Comparison of ENCODE assay signal across 1 cellular context in the genomic region with DNA sequence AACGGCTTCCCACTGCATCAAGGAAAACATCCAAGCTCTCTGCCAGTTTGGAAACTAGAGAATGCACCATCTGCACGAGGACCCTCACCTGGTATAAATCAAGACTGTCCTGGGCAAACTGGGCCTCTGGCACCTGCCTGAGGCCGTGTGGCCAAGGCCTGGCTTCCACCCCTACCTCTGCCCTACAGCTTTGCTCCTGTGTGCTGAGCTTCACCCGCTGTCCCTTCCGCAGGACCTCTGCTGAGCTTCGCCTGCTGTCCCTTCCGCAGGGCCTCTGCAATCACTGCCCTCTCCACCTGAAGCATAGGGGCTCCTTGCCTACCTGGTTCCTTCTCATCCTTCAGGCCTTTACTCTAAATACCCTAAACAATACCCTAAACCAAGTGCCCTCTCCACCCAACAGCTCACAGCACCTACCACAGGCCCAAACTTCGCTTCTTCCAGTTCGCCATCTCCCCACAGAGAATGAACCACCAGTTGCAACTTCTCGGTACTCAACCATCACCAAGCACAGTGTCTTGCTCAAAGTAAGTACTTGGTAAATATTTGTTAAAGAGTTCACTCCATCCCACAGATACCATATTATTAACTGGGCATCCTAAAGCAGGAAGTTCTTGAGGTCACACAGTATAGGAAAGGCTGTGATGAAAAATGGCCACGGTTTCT.
TF ChIP-seq lines count a peak whose summit lies in the region.

No MANE protein-coding gene starts in this region.

TF ChIP-seq in GM12878, 131 proteins besides CTCF, POLR2A, EP300 and RAD21:
- TF ChIP-seq FOXK2 (IDR thresholded peaks at IDR 0.05) (no peak), POLR2AphosphoS5 (IDR thresholded peaks at IDR 0.05; ENCODE audit: low read length) (peak; percentile 49; the same call in 1 of the 2 replicates)
